11 cellular contexts compared by ENCODE assay signal in the genomic region with DNA sequence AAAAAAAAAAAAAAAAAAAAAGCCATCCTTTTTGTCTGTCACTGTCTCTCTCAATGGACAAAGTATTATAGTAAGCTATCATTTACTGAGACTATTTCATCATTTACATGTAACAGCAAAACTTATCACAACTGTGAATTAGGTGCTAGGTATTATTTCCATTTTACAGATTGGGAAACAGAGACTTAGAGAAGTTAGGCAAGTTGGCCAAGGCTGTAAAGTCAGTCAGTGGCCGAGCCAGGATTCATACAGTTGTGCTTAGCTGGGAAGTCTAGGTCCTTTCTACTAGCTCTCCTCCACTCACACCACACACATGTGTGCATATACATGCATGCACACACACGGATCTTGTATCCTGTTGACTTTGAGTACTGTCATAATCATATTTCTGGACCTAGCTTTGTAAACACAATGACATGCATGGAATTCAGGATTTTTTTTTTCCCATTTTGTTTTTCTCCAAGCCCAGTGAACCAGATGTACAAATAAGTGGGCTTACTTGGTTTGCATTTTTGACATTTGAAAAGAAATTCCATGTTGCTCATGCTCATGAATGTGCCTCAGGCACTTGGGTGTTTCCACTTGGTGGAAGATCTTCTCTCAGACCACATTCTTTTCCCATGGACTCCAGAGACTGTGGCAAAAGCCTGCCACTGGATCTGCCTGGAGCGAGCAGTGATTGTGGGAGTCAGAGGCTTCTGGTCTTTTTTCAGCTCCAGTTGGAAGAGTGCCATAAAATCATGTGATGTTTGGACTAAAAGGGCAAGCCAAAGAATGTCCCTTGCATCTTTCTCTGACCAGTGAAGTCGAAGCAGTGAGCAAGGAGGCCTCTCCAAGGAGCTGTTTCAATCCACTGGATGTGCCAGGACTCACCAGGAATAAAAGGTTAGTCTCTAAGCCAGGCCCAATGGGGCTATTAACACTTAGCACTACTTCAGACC.
A peak's percentile ranks its signal among the peaks of the same experiment; 100 is the strongest.
DNase-seq lines count a peak whose midpoint lies in the region; ATAC-seq and TF ChIP-seq lines count a peak whose summit lies in the region.
"Had no signal": no experiment of that assay in that cellular context is flagged by ENCODE, and none has a peak within 500 bp of the region (broad histone marks: within the 10 kb centered on the region; RNA-seq: fewer than 3 reads in every experiment).

No MANE protein-coding gene starts in this region.

- H3K18ac ChIP-seq in mesenchymal stem cell (ENCODE audit: low read depth in 1 of 2, low read length in 2 of 2): peak overlapping the region; percentile 81 to 84

- no peak overlapping the region for H3K4me2 ChIP-seq in mesenchymal stem cell (ENCODE audit: low read length, poor library complexity, severe bottlenecking)

- peak overlapping the region; percentile 63 for H2AK5ac ChIP-seq in mesenchymal stem cell (ENCODE audit: low read length, severe bottlenecking)

- H3K4ac ChIP-seq in mesenchymal stem cell (ENCODE audit: low read depth in 1 of 2, low read length in 2 of 2): peak overlapping the region in 1 of 2 experiments; percentile 60

- H3K27ac ChIP-seq in mesenchymal stem cell (ENCODE audit: low read length, poor library complexity, severe bottlenecking): peak overlapping the region; percentile 65
- H3K27ac ChIP-seq: C4-2B had no signal

- no peaks in the 10 kb centered on the region for H3K9me3 ChIP-seq in MG63
- H3K9me3 ChIP-seq in mesenchymal stem cell (ENCODE audit: control insufficient read depth, low read length): no peaks in the 10 kb centered on the region
- no peaks in the 10 kb centered on the region for H3K9me3 ChIP-seq in mucosa of descending colon

- no peak overlapping the region for H3K4me3 ChIP-seq in MG63
- H3K4me3 ChIP-seq in epithelial cell of esophagus (ENCODE audit: low read length): no peak overlapping the region
- H3K4me3 ChIP-seq in mesenchymal stem cell (ENCODE audit: insufficient read depth in 1 of 2, low read depth in 1 of 2, low read length in 2 of 2): no peak overlapping the region
- H3K4me3 ChIP-seq in mucosa of descending colon: no peak overlapping the region
- H3K4me3 ChIP-seq: skin epidermis had no signal

- H4K8ac ChIP-seq in mesenchymal stem cell (ENCODE audit: low read length): peak overlapping the region; percentile 89

- no peak overlapping the region for H3K14ac ChIP-seq in mesenchymal stem cell (ENCODE audit: low read length in 2 of 2)

- no peak overlapping the region for H3K23ac ChIP-seq in mesenchymal stem cell (ENCODE audit: low read length in 2 of 2)

- H4K91ac ChIP-seq in mesenchymal stem cell (ENCODE audit: low read length): peak overlapping the region; percentile 65

- ATAC-seq in GM18858 (IDR thresholded peaks at IDR 0.05; ENCODE audit: unreplicated experiment) (no peak), GM19324 (IDR thresholded peaks at IDR 0.05; ENCODE audit: low FRiP score, unreplicated experiment) (no peak), mucosa of descending colon (no peak)

- peak overlapping the region; percentile 87 for H2BK120ac ChIP-seq in mesenchymal stem cell (ENCODE audit: low read depth, low read length)

- H3K9ac ChIP-seq in mesenchymal stem cell (ENCODE audit: low read length): no peak overlapping the region

- no peak for TF ChIP-seq CTCF in epithelial cell of esophagus (IDR thresholded peaks at IDR 0.05; ENCODE audit: insufficient read depth, low read depth, low read length, missing control alignments)
- no peak for TF ChIP-seq CTCF in mucosa of descending colon (IDR thresholded peaks at IDR 0.05)

- peak overlapping the region; percentile 15 for H2BK5ac ChIP-seq in mesenchymal stem cell (ENCODE audit: low read depth, low read length, poor library complexity, severe bottlenecking)

- H3K36me3 ChIP-seq in MG63: no peaks in the 10 kb centered on the region
- H3K36me3 ChIP-seq in mesenchymal stem cell (ENCODE audit: control insufficient read depth in 1 of 2, insufficient read depth in 2 of 2, low read depth in 1 of 2, low read length in 2 of 2): no peaks in the 10 kb centered on the region
- no peaks in the 10 kb centered on the region for H3K36me3 ChIP-seq in mucosa of descending colon (ENCODE audit: low read depth)

- H3K79me1 ChIP-seq in mesenchymal stem cell (replicated peaks; ENCODE audit: low read length, poor library complexity, severe bottlenecking): no peaks in the 10 kb centered on the region

- no peak overlapping the region for H2AFZ ChIP-seq in mesenchymal stem cell (ENCODE audit: low read depth, low read length)

- peak overlapping the region; percentile 71 to 80 for H2BK12ac ChIP-seq in mesenchymal stem cell (ENCODE audit: low read length in 2 of 2)

- DNase-seq in A172 (ENCODE audit: low spot score) (peak; percentile 51), MG63 (peak; percentile 2), epithelial cell of esophagus (ENCODE audit: low read depth) (peak; percentile 85), mesenchymal stem cell (peak; percentile 97), SKM-1 (lab: John Stamatoyannopoulos, UW; ENCODE audit: unreplicated experiment) (no peak), mucosa of descending colon (no peak)
- DNase-seq: NK-92 treated with Interleukin-12 subunit alpha and Interleukin-12 subunit beta, amount 100 ng/mL, for 24 hours had no signal

- 40% methylated on average over 4 of the region's 4 CpGs for WGBS in mesenchymal stem cell

- no peak overlapping the region for H2BK15ac ChIP-seq in mesenchymal stem cell (ENCODE audit: low read depth, poor library complexity, severe bottlenecking)

- H3K27me3 ChIP-seq in MG63: no peaks in the 10 kb centered on the region
- no peaks in the 10 kb centered on the region for H3K27me3 ChIP-seq in mesenchymal stem cell (ENCODE audit: control insufficient read depth in 1 of 2, insufficient read depth in 1 of 2, low read length in 2 of 2)

- H3K4me1 ChIP-seq in mesenchymal stem cell (ENCODE audit: control insufficient read depth, insufficient read depth, low read depth, low read length) (peaks cover 2% of the 10 kb centered on the region), mucosa of descending colon (ENCODE audit: low read depth) (no peaks in the 10 kb centered on the region)

- intact Hi-C loops in mucosa of descending colon (cut with DNase I, micrococcal nuclease): loop anchor here in 1 of 2 donors (10.0 kb wide), 1 partner anchor 437 kb away; no protein-coding TSS in a partner anchor

Comparison
In these comparisons a context has a peak if more than half of its experiments do, and no peak if none do; other contexts are left out.
1. DNase-seq: peak in A172 (single experiment), MG63 (single experiment), epithelial cell of esophagus (single experiment) and mesenchymal stem cell (single experiment); none in SKM-1 (single experiment) and mucosa of descending colon (0 of 3).